18 cellular contexts compared by ENCODE assay signal in genomic region chr15:40163657-40164416, GRCh38. TPM values are rescaled to one million over a fixed set of nuclear protein-coding genes. Genes with fewer than 3 reads are reported as not detected.
DNase-seq lines count a peak whose midpoint lies in the region; ATAC-seq, FAIRE-seq and TF ChIP-seq lines count a peak whose summit lies in the region.
"Had no signal": no experiment of that assay in that cellular context is flagged by ENCODE, and none has a peak within 500 bp of the region (broad histone marks: within the 10 kb centered on the region; RNA-seq: fewer than 3 reads in every experiment).

No MANE protein-coding gene starts in this region.

- H3K4me3 Mint-ChIP-seq in stimulated activated naive CD8-positive, alpha-beta T cell treated with anti-CD3 and anti-CD28 coated beads, Interleukin-15, Interleukin-2, amounts not matched to agents 100 ng/mL and 50 ng/mL, for 24 hours, result no peak overlapping the region
- H3K4me3 Mint-ChIP-seq in endothelial cell (ENCODE audit: unreplicated experiment), result no peak overlapping the region

- H3K4me1 ChIP-seq in OCI-LY7 (ENCODE audit: insufficient read depth, low read length, poor library complexity, severe bottlenecking) (peaks cover 28% of the 10 kb centered on the region), GM12878 (ENCODE audit: control insufficient read depth, insufficient read depth, low read length) (peaks cover 15% of the 10 kb centered on the region; the same call in 1 of the 2 replicates)

- in situ Hi-C loops in GM12878 (cut with MboI), result no loop called here

- H3K27ac ChIP-seq in OCI-LY7 (ENCODE audit: low read depth, low read length, poor library complexity, severe bottlenecking) (no peak overlapping the region), GM12878 (ENCODE audit: control insufficient read depth, insufficient read depth) (peak overlapping the region; percentile 64), RWPE1 (no peak overlapping the region)
- H3K27ac ChIP-seq: cardiac muscle cell had no signal

- H3K9me3 ChIP-seq in OCI-LY7 (ENCODE audit: low read length) (no peaks in the 10 kb centered on the region), GM12878 (replicated peaks; ENCODE audit: control insufficient read depth, insufficient read depth, low read length) (no peaks in the 10 kb centered on the region)
- H3K9me3 ChIP-seq: mucosa of descending colon had no signal

- H3K36me3 Mint-ChIP-seq in stimulated activated naive CD8-positive, alpha-beta T cell treated with anti-CD3 and anti-CD28 coated beads, Interleukin-15, Interleukin-2, amounts not matched to agents 100 ng/mL and 50 ng/mL, for 24 hours (ENCODE audit: low read depth), result peaks cover 48% of the 10 kb centered on the region
- no peaks in the 10 kb centered on the region for H3K36me3 Mint-ChIP-seq in endothelial cell (ENCODE audit: low read depth, unreplicated experiment)

- H3K36me3 ChIP-seq in OCI-LY7 (ENCODE audit: insufficient read depth, low read length), result peaks cover 77% of the 10 kb centered on the region
- H3K36me3 ChIP-seq in GM12878 (ENCODE audit: control insufficient read depth in 2 of 2, insufficient read depth in 2 of 2, low read length in 1 of 2), result peaks cover 0 to 7% of the 10 kb centered on the region in 2 experiments; a peak in 1 of 4 replicates

- TF ChIP-seq POLR2A in GM12878 (IDR thresholded peaks at IDR 0.05; ENCODE audit: low read depth, low read length), result no peak

- CTCF ChIA-PET in OCI-LY7 (lab: Charles Lee; ENCODE audit: unreplicated experiment) (interaction anchor here (0.9 kb wide), 1 partner anchor 118 kb away, joined by 4 read pairs; no protein-coding TSS in a partner anchor), GM12878 (lab: Yijun Ruan, JAX) (interaction anchor here (0.7 to 8.8 kb wide), 10 partner anchors 11 to 118 kb away, joined by 3 to 94 read pairs (median 7); partner anchors contain the start of gene BMF), RWPE1 (lab: Yijun Ruan, JAX) (interaction anchor here (0.6 to 1.0 kb wide), 3 partner anchors 10 to 59 kb away, joined by 3 to 5 read pairs (median 3); no protein-coding TSS in a partner anchor)

- POLR2A ChIA-PET in OCI-LY7 (lab: Charles Lee), result interaction anchor here (0.6 to 2.7 kb wide), 8 partner anchors 20 to 555 kb away, joined by 3 to 9 read pairs (median 3); partner anchors contain the start of gene BMF
- POLR2A ChIA-PET in GM12878 (lab: Charles Lee), result interaction anchor here (0.9 to 4.5 kb wide), 10 partner anchors 10 to 123 kb away, joined by 3 to 22 read pairs (median 5); no protein-coding TSS in a partner anchor
- POLR2A ChIA-PET in RWPE1 (lab: Yijun Ruan, JAX; ENCODE audit: low non-redundant PET), result no interaction called here

- TF ChIP-seq RAD21 in GM12878 (IDR thresholded peaks at IDR 0.05; ENCODE audit: insufficient read depth, low read depth, low read length), result no peak

- ATAC-seq in stimulated activated naive CD8-positive, alpha-beta T cell treated with anti-CD3 and anti-CD28 coated beads, Interleukin-15, Interleukin-2, amounts not matched to agents 100 U/mL and 50 U/mL, for 24 hours, result no peak
- peak; percentile 27 for ATAC-seq in GM12878
- ATAC-seq: mucosa of descending colon had no signal

- intact Hi-C loops in OCI-LY7 (cut with micrococcal nuclease; ENCODE audit: unreplicated experiment), result loop anchor here (10.0 kb wide), 1 partner anchor 379 kb away; the partner anchor contains the start of gene FSIP1
- intact Hi-C loops in GM12878 (cut with micrococcal nuclease; ENCODE audit: unreplicated experiment), result loop anchor here (2.0 kb wide), 1 partner anchor 119 kb away; no protein-coding TSS in a partner anchor

- BruUV-seq in OCI-LY7 (replicated peaks; lab: Mats Ljungman, UMichigan) (no TSS peak), GM12878 (replicated peaks; lab: Mats Ljungman, UMichigan) (TSS peak; percentile 16)

- H2AFZ ChIP-seq in OCI-LY7 (ENCODE audit: low read length) (no peak overlapping the region), GM12878 (ENCODE audit: control insufficient read depth, low read depth, low read length) (peak overlapping the region; percentile 1; the same call in 1 of the 2 replicates)

- FAIRE-seq in GM12878 (lab: Jason Lieb, UNC), result no peak
- FAIRE-seq: endometrium, keratinocyte, RCC 7860 had no signal

- H3K4me3 ChIP-seq in OCI-LY7 (ENCODE audit: low read depth, low read length, poor library complexity, severe bottlenecking) (peak overlapping the region; percentile 91), GM12878 (peak overlapping the region; percentile 91)
- H3K4me3 ChIP-seq: cardiac muscle cell, mucosa of descending colon had no signal

- H3K9me3 Mint-ChIP-seq in stimulated activated naive CD8-positive, alpha-beta T cell treated with anti-CD3 and anti-CD28 coated beads, Interleukin-15, Interleukin-2, amounts not matched to agents 100 ng/mL and 50 ng/mL, for 24 hours, result no peaks in the 10 kb centered on the region
- no peaks in the 10 kb centered on the region for H3K9me3 Mint-ChIP-seq in endothelial cell (ENCODE audit: unreplicated experiment)

- TF ChIP-seq CTCF in OCI-LY7 (conservative IDR thresholded peaks at IDR 0.05; ENCODE audit: low read length) (no peak), GM12878 (IDR thresholded peaks at IDR 0.05 in 2 of 3, conservative IDR thresholded peaks at IDR 0.05 in 1 of 3; ENCODE audit: control insufficient read depth in 2 of 3, extremely low read depth in 1 of 3, insufficient read depth in 1 of 3, low read depth in 3 of 3, low read length in 3 of 3) (no peak), RWPE1 (conservative IDR thresholded peaks at IDR 0.05; ENCODE audit: low read depth) (no peak), endothelial cell (IDR thresholded peaks at IDR 0.05; ENCODE audit: unreplicated experiment) (no peak)

- H3K79me2 ChIP-seq in OCI-LY7 (ENCODE audit: insufficient read depth, low read depth, low read length), result peaks cover 80% of the 10 kb centered on the region
- peaks cover 78% of the 10 kb centered on the region for H3K79me2 ChIP-seq in GM12878 (ENCODE audit: control insufficient read depth, insufficient read depth, low read length)

- H3K9ac ChIP-seq in GM12878 (ENCODE audit: control insufficient read depth, insufficient read depth, low read length), result peak overlapping the region; percentile 68

- RAD21 ChIA-PET in GM12878 (lab: Charles Lee; ENCODE audit: unreplicated experiment), result interaction anchor here (0.9 to 6.8 kb wide), 13 partner anchors 11 to 128 kb away, joined by 3 to 88 read pairs (median 4); partner anchors contain the start of gene BMF

- peaks cover 31% of the 10 kb centered on the region for H4K20me1 ChIP-seq in OCI-LY7 (ENCODE audit: insufficient read depth, low read length)
- H4K20me1 ChIP-seq in GM12878 (ENCODE audit: control insufficient read depth, insufficient read depth), result no peaks in the 10 kb centered on the region

- H3K4me2 ChIP-seq in OCI-LY7 (ENCODE audit: low read length) (peak overlapping the region; percentile 85), GM12878 (ENCODE audit: control insufficient read depth, insufficient read depth) (peak overlapping the region; percentile 46)

- H3K9me2 ChIP-seq in OCI-LY7 (ENCODE audit: insufficient read depth, low read length), result no peaks in the 10 kb centered on the region

- WGBS in GM12878 (ENCODE audit: insufficient coverage, insufficient replicate concordance, low lambda C conversion rate, missing lambda C conversion rate), result 2% methylated on average over 12 of the region's 12 CpGs

- SMC1A ChIA-PET in GM12878 (lab: Charles Lee; ENCODE audit: uncharacterized antibody, unreplicated experiment), result interaction anchor here (0.9 to 12.3 kb wide), 12 partner anchors 7 to 127 kb away, joined by 3 to 227 read pairs (median 4); partner anchors contain the start of gene BMF

- H3K4me1 Mint-ChIP-seq in stimulated activated naive CD8-positive, alpha-beta T cell treated with anti-CD3 and anti-CD28 coated beads, Interleukin-15, Interleukin-2, amounts not matched to agents 100 ng/mL and 50 ng/mL, for 24 hours (ENCODE audit: low read depth), result peaks cover 14% of the 10 kb centered on the region
- H3K4me1 Mint-ChIP-seq in endothelial cell (ENCODE audit: unreplicated experiment), result no peaks in the 10 kb centered on the region

- H3K27me3 ChIP-seq in GM12878 (replicated peaks in 1 of 2; ENCODE audit: control insufficient read depth in 2 of 2, insufficient read depth in 2 of 2, low read length in 1 of 2), result no peaks in the 10 kb centered on the region
- H3K27me3 ChIP-seq: cardiac muscle cell had no signal

- peak overlapping the region; percentile 24 for H3K27ac Mint-ChIP-seq in stimulated activated naive CD8-positive, alpha-beta T cell treated with anti-CD3 and anti-CD28 coated beads, Interleukin-15, Interleukin-2, amounts not matched to agents 100 ng/mL and 50 ng/mL, for 24 hours
- no peak overlapping the region for H3K27ac Mint-ChIP-seq in endothelial cell (ENCODE audit: unreplicated experiment)
- H3K27ac Mint-ChIP-seq: progenitor cell of endocrine pancreas had no signal

- TF ChIP-seq EP300 in GM12878 (IDR thresholded peaks at IDR 0.05; ENCODE audit: borderline replicate concordance in 1 of 2, control insufficient read depth in 1 of 2, low read depth in 2 of 2, low read length in 2 of 2), result 0 out of 4 replicates have a peak, but pooled peaks have one; percentile 10 to 35

- no peaks in the 10 kb centered on the region for H3K27me3 Mint-ChIP-seq in stimulated activated naive CD8-positive, alpha-beta T cell treated with anti-CD3 and anti-CD28 coated beads, Interleukin-15, Interleukin-2, amounts not matched to agents 100 ng/mL and 50 ng/mL, for 24 hours
- no peaks in the 10 kb centered on the region for H3K27me3 Mint-ChIP-seq in endothelial cell (ENCODE audit: unreplicated experiment)
- H3K27me3 Mint-ChIP-seq: progenitor cell of endocrine pancreas had no signal

- no peak for DNase-seq in stimulated activated naive CD8-positive, alpha-beta T cell treated with anti-CD3 and anti-CD28 coated beads, Interleukin-15, Interleukin-2, amounts not matched to agents 100 U/mL and 50 U/mL, for 24 hours
- no peak for DNase-seq in OCI-LY7 (ENCODE audit: low spot score)
- DNase-seq in GM12878 (ENCODE audit: low read depth, low spot score), result no peak
- DNase-seq in OCI-M2 (lab: John Stamatoyannopoulos, UW; ENCODE audit: unreplicated experiment), result no peak
- DNase-seq in RWPE1 (ENCODE audit: low spot score), result no peak
- no peak for DNase-seq in endothelial cell (ENCODE audit: low spot score)
- DNase-seq in mucosa of gallbladder (ENCODE audit: low spot score), result no peak
- DNase-seq: activated CD4-positive, alpha-beta T cell treated with anti-CD3 and anti-CD28 coated beads, Interleukin-2, amount 50 U/mL, for 1 hour; DMS153; mucosa of descending colon; NCI-H1417; NCI-H345 had no signal

RNA-seq across cellular contexts. Expression of gene BUB1B, which starts 3.0 kb away (rescaled TPM):
- 192 and 215 TPM in 2 replicates for total RNA-seq in OCI-LY7 (2014; rRNA removed; shearing (Covaris generic))
- total RNA-seq in OCI-LY7 (2022), result 162 and 166 TPM in 2 replicates
- 142 and 156 TPM in 2 replicates for total RNA-seq in GM12878 (2013; cell fraction: nucleolus; rRNA removed)
- total RNA-seq in GM12878 (2014; rRNA removed), result 78.9 and 95.3 TPM in 2 replicates
- 92.6 and 95.4 TPM in 2 replicates for total RNA-seq in GM12878 (2014; rRNA removed; fragmentation: Illumina TruSeq; extraction: Trizol)
- 71.6 and 78.4 TPM in 2 replicates for total RNA-seq in GM12878 (2021)
- polyA plus RNA-seq in GM12878 (2011; ENCODE audit: low read depth), result 29.4 TPM
- polyA plus RNA-seq in GM12878 (2011; rRNA removed), result 84.4 and 105 TPM in 2 replicates
- 35.8 and 36.0 TPM in 2 replicates for polyA plus RNA-seq in GM12878 (2011; cell fraction: cytosol; rRNA removed)
- polyA plus RNA-seq in GM12878 (2011; cell fraction: nucleus; rRNA removed), result 97.5 and 112 TPM in 2 replicates
- polyA plus RNA-seq in GM12878 (2012), result 25.4 and 35.5 TPM in 2 replicates
- 98.6 and 126 TPM in 2 replicates for polyA plus RNA-seq in GM12878 (2014; fragmentation: Illumina TruSeq; extraction: Trizol)
- polyA plus RNA-seq in GM12878 (2014; fragmentation: Nextera tagmentation; extraction: Ambion mirVana), result 10 to 100 TPM; 29.1 to 38.6 TPM
- polyA plus RNA-seq in GM12878 (2014; rRNA removed), result 66.7 and 79.6 TPM in 2 replicates
- 10 to 100 TPM; 73.1 to 75.6 TPM for polyA plus RNA-seq in GM12878 (2016; fragmentation: Nextera tagmentation; extraction: Ambion mirVana)
- 53.6 and 55.4 TPM in 2 replicates for polyA minus RNA-seq in GM12878 (2011; rRNA and poly(A)+ RNA removed)
- polyA minus RNA-seq in GM12878 (2011; cell fraction: cytosol; rRNA and poly(A)+ RNA removed), result 18.8 and 28.1 TPM in 2 replicates
- 39.4 and 86.6 TPM in 2 replicates for polyA minus RNA-seq in GM12878 (2011; cell fraction: nucleus; rRNA and poly(A)+ RNA removed)
- 11.9 TPM for total RNA-seq in endothelial cell (ENCODE audit: unreplicated experiment)
- total RNA-seq in mucosa of gallbladder, result 1.4 TPM

RNA-seq across cellular contexts. Expression of gene BMF, which starts 55.2 kb away (rescaled TPM):
- total RNA-seq in OCI-LY7 (2014; rRNA removed; shearing (Covaris generic)), result 4.8 and 5.3 TPM in 2 replicates
- total RNA-seq in OCI-LY7 (2022), result 11.1 and 11.3 TPM in 2 replicates
- 43.4 and 50.5 TPM in 2 replicates for total RNA-seq in GM12878 (2013; cell fraction: nucleolus; rRNA removed)
- 17.3 and 19.2 TPM in 2 replicates for total RNA-seq in GM12878 (2014; rRNA removed)
- 16.4 and 20.1 TPM in 2 replicates for total RNA-seq in GM12878 (2014; rRNA removed; fragmentation: Illumina TruSeq; extraction: Trizol)
- 34.9 and 35.7 TPM in 2 replicates for total RNA-seq in GM12878 (2021)
- 20.0 TPM for polyA plus RNA-seq in GM12878 (2011; ENCODE audit: low read depth)
- polyA plus RNA-seq in GM12878 (2011; rRNA removed), result 14.7 and 22.1 TPM in 2 replicates
- 27.1 and 27.9 TPM in 2 replicates for polyA plus RNA-seq in GM12878 (2011; cell fraction: cytosol; rRNA removed)
- 24.6 and 24.9 TPM in 2 replicates for polyA plus RNA-seq in GM12878 (2011; cell fraction: nucleus; rRNA removed)
- 26.9 and 30.0 TPM in 2 replicates for polyA plus RNA-seq in GM12878 (2012)
- polyA plus RNA-seq in GM12878 (2014; fragmentation: Illumina TruSeq; extraction: Trizol), result 17.4 and 23.8 TPM in 2 replicates
- 1 to 10 TPM in 1 of 2 experiments, under 1 TPM in 1; 0.82 to 1.3 TPM for polyA plus RNA-seq in GM12878 (2014; fragmentation: Nextera tagmentation; extraction: Ambion mirVana)
- polyA plus RNA-seq in GM12878 (2014; rRNA removed), result 26.8 and 27.5 TPM in 2 replicates
- polyA plus RNA-seq in GM12878 (2016; fragmentation: Nextera tagmentation; extraction: Ambion mirVana), result 1 to 10 TPM; 4.0 to 4.2 TPM
- polyA minus RNA-seq in GM12878 (2011; rRNA and poly(A)+ RNA removed), result 21.4 and 35.2 TPM in 2 replicates
- polyA minus RNA-seq in GM12878 (2011; cell fraction: cytosol; rRNA and poly(A)+ RNA removed), result 8.8 and 9.4 TPM in 2 replicates
- polyA minus RNA-seq in GM12878 (2011; cell fraction: nucleus; rRNA and poly(A)+ RNA removed), result 9.3 and 14.4 TPM in 2 replicates
- 153 TPM for total RNA-seq in endothelial cell (ENCODE audit: unreplicated experiment)
- 36.2 TPM for total RNA-seq in mucosa of gallbladder
